3 cellular contexts compared by ENCODE assay signal in the genomic region with DNA sequence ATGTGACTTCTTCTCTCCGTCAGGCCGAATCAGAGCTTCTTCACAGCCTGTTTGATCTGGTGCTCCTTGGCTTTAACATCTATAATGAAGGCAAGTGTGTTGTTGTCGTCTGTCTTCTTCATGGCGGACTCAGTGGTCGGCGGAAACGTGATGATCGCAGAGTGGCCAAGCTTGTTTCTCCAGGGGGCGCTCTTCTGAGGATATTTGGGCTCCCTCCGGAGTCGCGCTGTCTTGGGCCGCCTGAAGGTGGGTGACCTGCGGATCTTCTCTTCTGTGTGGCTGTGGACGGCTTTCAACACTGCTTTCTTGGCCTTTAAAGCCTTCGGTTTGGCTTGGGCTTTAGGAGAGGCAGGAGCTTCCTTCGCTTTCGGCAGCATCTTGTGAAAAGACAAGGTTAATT.
TF ChIP-seq lines count a peak whose summit lies in the region.

No MANE protein-coding gene starts in this region.

TF ChIP-seq in SK-N-SH, 30 proteins besides CTCF, POLR2A, EP300 and RAD21 (continues in another document):
- TF ChIP-seq MEF2A (IDR thresholded peaks at IDR 0.05; ENCODE audit: borderline replicate concordance, low read depth) (no peak), FOSL2 (IDR thresholded peaks at IDR 0.05; ENCODE audit: borderline replicate concordance, low read depth) (no peak), EZH2phosphoT487 (IDR thresholded peaks at IDR 0.05; ENCODE audit: borderline replicate concordance, low read depth) (no peak), RFX5 (IDR thresholded peaks at IDR 0.05; ENCODE audit: low read length) (no peak), TAF1 (IDR thresholded peaks at IDR 0.05; ENCODE audit: borderline replicate concordance, low read depth, low read length) (no peak), RXRA (IDR thresholded peaks at IDR 0.05; ENCODE audit: borderline replicate concordance, low read depth) (no peak), SMC3 (IDR thresholded peaks at IDR 0.05; ENCODE audit: low read depth, low read length) (no peak), GATA2 (CRISPR knock-in tag; IDR thresholded peaks at IDR 0.05) (no peak), CHD2 (IDR thresholded peaks at IDR 0.05; ENCODE audit: low read length, partially characterized antibody) (no peak), SIN3A (IDR thresholded peaks at IDR 0.05; ENCODE audit: borderline replicate concordance, low read depth, low read length) (no peak), YY1 (IDR thresholded peaks at IDR 0.05; ENCODE audit: low read depth) (no peak), MXI1 (IDR thresholded peaks at IDR 0.05; ENCODE audit: low read depth, low read length) (no peak), RCOR1 (IDR thresholded peaks at IDR 0.05; ENCODE audit: low read length) (no peak), POLR2AphosphoS5 (IDR thresholded peaks at IDR 0.05; ENCODE audit: low read depth, low read length) (no peak), NFIC (IDR thresholded peaks at IDR 0.05; ENCODE audit: borderline replicate concordance) (no peak)
- TF ChIP-seq, protein P1, sequence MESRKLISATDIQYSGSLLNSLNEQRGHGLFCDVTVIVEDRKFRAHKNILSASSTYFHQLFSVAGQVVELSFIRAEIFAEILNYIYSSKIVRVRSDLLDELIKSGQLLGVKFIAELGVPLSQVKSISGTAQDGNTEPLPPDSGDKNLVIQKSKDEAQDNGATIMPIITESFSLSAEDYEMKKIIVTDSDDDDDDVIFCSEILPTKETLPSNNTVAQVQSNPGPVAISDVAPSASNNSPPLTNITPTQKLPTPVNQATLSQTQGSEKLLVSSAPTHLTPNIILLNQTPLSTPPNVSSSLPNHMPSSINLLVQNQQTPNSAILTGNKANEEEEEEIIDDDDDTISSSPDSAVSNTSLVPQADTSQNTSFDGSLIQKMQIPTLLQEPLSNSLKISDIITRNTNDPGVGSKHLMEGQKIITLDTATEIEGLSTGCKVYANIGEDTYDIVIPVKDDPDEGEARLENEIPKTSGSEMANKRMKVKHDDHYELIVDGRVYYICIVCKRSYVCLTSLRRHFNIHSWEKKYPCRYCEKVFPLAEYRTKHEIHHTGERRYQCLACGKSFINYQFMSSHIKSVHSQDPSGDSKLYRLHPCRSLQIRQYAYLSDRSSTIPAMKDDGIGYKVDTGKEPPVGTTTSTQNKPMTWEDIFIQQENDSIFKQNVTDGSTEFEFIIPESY (IDR thresholded peaks at IDR 0.05; ENCODE audit: borderline replicate concordance, low read depth), result no peak
- TF ChIP-seq, protein P2, sequence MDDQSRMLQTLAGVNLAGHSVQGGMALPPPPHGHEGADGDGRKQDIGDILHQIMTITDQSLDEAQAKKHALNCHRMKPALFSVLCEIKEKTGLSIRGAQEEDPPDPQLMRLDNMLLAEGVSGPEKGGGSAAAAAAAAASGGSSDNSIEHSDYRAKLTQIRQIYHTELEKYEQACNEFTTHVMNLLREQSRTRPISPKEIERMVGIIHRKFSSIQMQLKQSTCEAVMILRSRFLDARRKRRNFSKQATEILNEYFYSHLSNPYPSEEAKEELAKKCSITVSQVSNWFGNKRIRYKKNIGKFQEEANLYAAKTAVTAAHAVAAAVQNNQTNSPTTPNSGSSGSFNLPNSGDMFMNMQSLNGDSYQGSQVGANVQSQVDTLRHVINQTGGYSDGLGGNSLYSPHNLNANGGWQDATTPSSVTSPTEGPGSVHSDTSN (IDR thresholded peaks at IDR 0.05), result no peak
- TF ChIP-seq, protein P3, sequence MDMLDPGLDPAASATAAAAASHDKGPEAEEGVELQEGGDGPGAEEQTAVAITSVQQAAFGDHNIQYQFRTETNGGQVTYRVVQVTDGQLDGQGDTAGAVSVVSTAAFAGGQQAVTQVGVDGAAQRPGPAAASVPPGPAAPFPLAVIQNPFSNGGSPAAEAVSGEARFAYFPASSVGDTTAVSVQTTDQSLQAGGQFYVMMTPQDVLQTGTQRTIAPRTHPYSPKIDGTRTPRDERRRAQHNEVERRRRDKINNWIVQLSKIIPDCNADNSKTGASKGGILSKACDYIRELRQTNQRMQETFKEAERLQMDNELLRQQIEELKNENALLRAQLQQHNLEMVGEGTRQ (IDR thresholded peaks at IDR 0.05; ENCODE audit: borderline replicate concordance, low read depth, low read length), result no peak
- TF ChIP-seq, protein P4, sequence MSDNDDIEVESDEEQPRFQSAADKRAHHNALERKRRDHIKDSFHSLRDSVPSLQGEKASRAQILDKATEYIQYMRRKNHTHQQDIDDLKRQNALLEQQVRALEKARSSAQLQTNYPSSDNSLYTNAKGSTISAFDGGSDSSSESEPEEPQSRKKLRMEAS (IDR thresholded peaks at IDR 0.05; ENCODE audit: low read depth), result no peak

TF ChIP-seq in SK-N-SH treated with all-trans-retinoic acid at 6 μM for 48 hours, 23 proteins besides CTCF, POLR2A, EP300 and RAD21:
- TF ChIP-seq BACH2 (CRISPR knock-in tag; IDR thresholded peaks at IDR 0.05; ENCODE audit: borderline replicate concordance) (no peak), CSDC2 (CRISPR knock-in tag; IDR thresholded peaks at IDR 0.05) (no peak), ZNF70 (CRISPR knock-in tag; IDR thresholded peaks at IDR 0.05) (no peak), ZFP3 (CRISPR knock-in tag; IDR thresholded peaks at IDR 0.05) (no peak), SNAI2 (CRISPR knock-in tag; IDR thresholded peaks at IDR 0.05) (no peak), GLIS3 (CRISPR knock-in tag; IDR thresholded peaks at IDR 0.05) (no peak), ESRRG (CRISPR knock-in tag; IDR thresholded peaks at IDR 0.05) (no peak), PPARA (CRISPR knock-in tag; IDR thresholded peaks at IDR 0.05; ENCODE audit: borderline replicate concordance) (no peak), ARNTL (CRISPR knock-in tag; IDR thresholded peaks at IDR 0.05; ENCODE audit: borderline replicate concordance, low read depth) (no peak), TCF4 (CRISPR knock-in tag; IDR thresholded peaks at IDR 0.05; ENCODE audit: borderline replicate concordance) (no peak), OSR1 (CRISPR knock-in tag; IDR thresholded peaks at IDR 0.05) (no peak), TOX (CRISPR knock-in tag; IDR thresholded peaks at IDR 0.05; ENCODE audit: borderline replicate concordance) (no peak), RARB (CRISPR knock-in tag; IDR thresholded peaks at IDR 0.05) (no peak)
- TF ChIP-seq, protein P5, sequence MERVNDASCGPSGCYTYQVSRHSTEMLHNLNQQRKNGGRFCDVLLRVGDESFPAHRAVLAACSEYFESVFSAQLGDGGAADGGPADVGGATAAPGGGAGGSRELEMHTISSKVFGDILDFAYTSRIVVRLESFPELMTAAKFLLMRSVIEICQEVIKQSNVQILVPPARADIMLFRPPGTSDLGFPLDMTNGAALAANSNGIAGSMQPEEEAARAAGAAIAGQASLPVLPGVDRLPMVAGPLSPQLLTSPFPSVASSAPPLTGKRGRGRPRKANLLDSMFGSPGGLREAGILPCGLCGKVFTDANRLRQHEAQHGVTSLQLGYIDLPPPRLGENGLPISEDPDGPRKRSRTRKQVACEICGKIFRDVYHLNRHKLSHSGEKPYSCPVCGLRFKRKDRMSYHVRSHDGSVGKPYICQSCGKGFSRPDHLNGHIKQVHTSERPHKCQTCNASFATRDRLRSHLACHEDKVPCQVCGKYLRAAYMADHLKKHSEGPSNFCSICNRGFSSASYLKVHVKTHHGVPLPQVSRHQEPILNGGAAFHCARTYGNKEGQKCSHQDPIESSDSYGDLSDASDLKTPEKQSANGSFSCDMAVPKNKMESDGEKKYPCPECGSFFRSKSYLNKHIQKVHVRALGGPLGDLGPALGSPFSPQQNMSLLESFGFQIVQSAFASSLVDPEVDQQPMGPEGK (CRISPR knock-in tag; IDR thresholded peaks at IDR 0.05; ENCODE audit: borderline replicate concordance), result no peak
- TF ChIP-seq, protein P6, sequence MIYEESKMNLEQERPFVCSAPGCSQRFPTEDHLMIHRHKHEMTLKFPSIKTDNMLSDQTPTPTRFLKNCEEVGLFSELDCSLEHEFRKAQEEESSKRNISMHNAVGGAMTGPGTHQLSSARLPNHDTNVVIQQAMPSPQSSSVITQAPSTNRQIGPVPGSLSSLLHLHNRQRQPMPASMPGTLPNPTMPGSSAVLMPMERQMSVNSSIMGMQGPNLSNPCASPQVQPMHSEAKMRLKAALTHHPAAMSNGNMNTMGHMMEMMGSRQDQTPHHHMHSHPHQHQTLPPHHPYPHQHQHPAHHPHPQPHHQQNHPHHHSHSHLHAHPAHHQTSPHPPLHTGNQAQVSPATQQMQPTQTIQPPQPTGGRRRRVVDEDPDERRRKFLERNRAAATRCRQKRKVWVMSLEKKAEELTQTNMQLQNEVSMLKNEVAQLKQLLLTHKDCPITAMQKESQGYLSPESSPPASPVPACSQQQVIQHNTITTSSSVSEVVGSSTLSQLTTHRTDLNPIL (CRISPR knock-in tag; IDR thresholded peaks at IDR 0.05; ENCODE audit: low read depth), result no peak

TF ChIP-seq in H1, 55 proteins besides CTCF, POLR2A, EP300 and RAD21:
- TF ChIP-seq SIN3A (conservative IDR thresholded peaks at IDR 0.05 in 1 of 2, IDR thresholded peaks at IDR 0.05 in 1 of 2; ENCODE audit: low read depth in 1 of 2, low read length in 2 of 2) (no peak), HDAC6 (IDR thresholded peaks at IDR 0.05; ENCODE audit: low read depth, low read length) (no peak), JUND (IDR thresholded peaks at IDR 0.05; ENCODE audit: low read length) (no peak), YY1 (IDR thresholded peaks at IDR 0.05; ENCODE audit: low read depth, low read length) (0 out of 2 replicates have a peak, but pooled peaks have one; percentile 59), KDM1A (IDR thresholded peaks at IDR 0.05; ENCODE audit: borderline replicate concordance, low read length) (peak; percentile 28; the same call in 1 of the 2 replicates), TAF7 (optimal IDR thresholded peaks at IDR 0.05; ENCODE audit: borderline replicate concordance, low read depth, low read length) (no peak), JUN (IDR thresholded peaks at IDR 0.05; ENCODE audit: low read depth, low read length) (no peak), RNF2 (IDR thresholded peaks at IDR 0.05; ENCODE audit: borderline replicate concordance, low read depth, low read length, missing control alignments, poor library complexity, severe bottlenecking) (no peak), CHD1 (IDR thresholded peaks at IDR 0.05; ENCODE audit: low read depth, low read length) (no peak), TBP (IDR thresholded peaks at IDR 0.05; ENCODE audit: low read depth, low read length) (no peak), PHF8 (conservative IDR thresholded peaks at IDR 0.05; ENCODE audit: low read depth, low read length) (no peak), CTBP2 (IDR thresholded peaks at IDR 0.05; ENCODE audit: borderline replicate concordance, insufficient read depth, insufficient read length, low read length) (no peak), BACH1 (IDR thresholded peaks at IDR 0.05; ENCODE audit: low read length) (no peak)
- TF ChIP-seq, protein P7, sequence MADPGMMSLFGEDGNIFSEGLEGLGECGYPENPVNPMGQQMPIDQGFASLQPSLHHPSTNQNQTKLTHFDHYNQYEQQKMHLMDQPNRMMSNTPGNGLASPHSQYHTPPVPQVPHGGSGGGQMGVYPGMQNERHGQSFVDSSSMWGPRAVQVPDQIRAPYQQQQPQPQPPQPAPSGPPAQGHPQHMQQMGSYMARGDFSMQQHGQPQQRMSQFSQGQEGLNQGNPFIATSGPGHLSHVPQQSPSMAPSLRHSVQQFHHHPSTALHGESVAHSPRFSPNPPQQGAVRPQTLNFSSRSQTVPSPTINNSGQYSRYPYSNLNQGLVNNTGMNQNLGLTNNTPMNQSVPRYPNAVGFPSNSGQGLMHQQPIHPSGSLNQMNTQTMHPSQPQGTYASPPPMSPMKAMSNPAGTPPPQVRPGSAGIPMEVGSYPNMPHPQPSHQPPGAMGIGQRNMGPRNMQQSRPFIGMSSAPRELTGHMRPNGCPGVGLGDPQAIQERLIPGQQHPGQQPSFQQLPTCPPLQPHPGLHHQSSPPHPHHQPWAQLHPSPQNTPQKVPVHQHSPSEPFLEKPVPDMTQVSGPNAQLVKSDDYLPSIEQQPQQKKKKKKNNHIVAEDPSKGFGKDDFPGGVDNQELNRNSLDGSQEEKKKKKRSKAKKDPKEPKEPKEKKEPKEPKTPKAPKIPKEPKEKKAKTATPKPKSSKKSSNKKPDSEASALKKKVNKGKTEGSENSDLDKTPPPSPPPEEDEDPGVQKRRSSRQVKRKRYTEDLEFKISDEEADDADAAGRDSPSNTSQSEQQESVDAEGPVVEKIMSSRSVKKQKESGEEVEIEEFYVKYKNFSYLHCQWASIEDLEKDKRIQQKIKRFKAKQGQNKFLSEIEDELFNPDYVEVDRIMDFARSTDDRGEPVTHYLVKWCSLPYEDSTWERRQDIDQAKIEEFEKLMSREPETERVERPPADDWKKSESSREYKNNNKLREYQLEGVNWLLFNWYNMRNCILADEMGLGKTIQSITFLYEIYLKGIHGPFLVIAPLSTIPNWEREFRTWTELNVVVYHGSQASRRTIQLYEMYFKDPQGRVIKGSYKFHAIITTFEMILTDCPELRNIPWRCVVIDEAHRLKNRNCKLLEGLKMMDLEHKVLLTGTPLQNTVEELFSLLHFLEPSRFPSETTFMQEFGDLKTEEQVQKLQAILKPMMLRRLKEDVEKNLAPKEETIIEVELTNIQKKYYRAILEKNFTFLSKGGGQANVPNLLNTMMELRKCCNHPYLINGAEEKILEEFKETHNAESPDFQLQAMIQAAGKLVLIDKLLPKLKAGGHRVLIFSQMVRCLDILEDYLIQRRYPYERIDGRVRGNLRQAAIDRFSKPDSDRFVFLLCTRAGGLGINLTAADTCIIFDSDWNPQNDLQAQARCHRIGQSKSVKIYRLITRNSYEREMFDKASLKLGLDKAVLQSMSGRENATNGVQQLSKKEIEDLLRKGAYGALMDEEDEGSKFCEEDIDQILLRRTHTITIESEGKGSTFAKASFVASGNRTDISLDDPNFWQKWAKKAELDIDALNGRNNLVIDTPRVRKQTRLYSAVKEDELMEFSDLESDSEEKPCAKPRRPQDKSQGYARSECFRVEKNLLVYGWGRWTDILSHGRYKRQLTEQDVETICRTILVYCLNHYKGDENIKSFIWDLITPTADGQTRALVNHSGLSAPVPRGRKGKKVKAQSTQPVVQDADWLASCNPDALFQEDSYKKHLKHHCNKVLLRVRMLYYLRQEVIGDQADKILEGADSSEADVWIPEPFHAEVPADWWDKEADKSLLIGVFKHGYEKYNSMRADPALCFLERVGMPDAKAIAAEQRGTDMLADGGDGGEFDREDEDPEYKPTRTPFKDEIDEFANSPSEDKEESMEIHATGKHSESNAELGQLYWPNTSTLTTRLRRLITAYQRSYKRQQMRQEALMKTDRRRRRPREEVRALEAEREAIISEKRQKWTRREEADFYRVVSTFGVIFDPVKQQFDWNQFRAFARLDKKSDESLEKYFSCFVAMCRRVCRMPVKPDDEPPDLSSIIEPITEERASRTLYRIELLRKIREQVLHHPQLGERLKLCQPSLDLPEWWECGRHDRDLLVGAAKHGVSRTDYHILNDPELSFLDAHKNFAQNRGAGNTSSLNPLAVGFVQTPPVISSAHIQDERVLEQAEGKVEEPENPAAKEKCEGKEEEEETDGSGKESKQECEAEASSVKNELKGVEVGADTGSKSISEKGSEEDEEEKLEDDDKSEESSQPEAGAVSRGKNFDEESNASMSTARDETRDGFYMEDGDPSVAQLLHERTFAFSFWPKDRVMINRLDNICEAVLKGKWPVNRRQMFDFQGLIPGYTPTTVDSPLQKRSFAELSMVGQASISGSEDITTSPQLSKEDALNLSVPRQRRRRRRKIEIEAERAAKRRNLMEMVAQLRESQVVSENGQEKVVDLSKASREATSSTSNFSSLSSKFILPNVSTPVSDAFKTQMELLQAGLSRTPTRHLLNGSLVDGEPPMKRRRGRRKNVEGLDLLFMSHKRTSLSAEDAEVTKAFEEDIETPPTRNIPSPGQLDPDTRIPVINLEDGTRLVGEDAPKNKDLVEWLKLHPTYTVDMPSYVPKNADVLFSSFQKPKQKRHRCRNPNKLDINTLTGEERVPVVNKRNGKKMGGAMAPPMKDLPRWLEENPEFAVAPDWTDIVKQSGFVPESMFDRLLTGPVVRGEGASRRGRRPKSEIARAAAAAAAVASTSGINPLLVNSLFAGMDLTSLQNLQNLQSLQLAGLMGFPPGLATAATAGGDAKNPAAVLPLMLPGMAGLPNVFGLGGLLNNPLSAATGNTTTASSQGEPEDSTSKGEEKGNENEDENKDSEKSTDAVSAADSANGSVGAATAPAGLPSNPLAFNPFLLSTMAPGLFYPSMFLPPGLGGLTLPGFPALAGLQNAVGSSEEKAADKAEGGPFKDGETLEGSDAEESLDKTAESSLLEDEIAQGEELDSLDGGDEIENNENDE (IDR thresholded peaks at IDR 0.05; ENCODE audit: insufficient replicate concordance, low read length), result no peak
